In the genomic region with DNA sequence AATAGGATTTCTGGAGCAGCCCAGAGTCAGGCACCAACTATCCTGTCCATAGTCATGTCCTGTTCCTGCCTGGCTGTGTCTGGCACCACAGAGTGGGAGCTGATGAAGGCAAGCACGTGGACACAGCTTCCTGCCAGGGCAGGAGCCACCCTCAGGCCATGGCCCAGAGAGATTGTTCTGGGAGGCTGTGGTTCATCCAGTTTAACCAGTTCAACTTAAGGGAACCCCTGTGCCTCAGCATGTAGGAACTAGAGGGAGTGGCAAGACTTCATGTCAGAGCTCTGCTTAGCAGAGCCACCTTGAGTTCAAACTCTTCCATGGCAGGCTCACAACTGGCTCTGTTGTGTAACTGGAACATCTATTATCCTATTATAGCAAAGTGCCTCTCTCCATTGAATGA, we compare ENCODE assay signal across 11 cellular contexts.
A peak's percentile ranks its signal among the peaks of the same experiment; 100 is the strongest.
DNase-seq lines count a peak whose midpoint lies in the region; ATAC-seq and TF ChIP-seq lines count a peak whose summit lies in the region.
"Had no signal": no experiment of that assay in that cellular context is flagged by ENCODE, and none has a peak within 500 bp of the region (broad histone marks: within the 10 kb centered on the region; RNA-seq: fewer than 3 reads in every experiment).

No MANE protein-coding gene starts in this region.

- H3K27ac ChIP-seq in substantia nigra (ENCODE audit: low read depth, low read length, poor library complexity, severe bottlenecking), result peak overlapping the region; percentile 65
- H3K27ac ChIP-seq in CD4-positive, alpha-beta T cell (ENCODE audit: low read depth, low read length), result no peak overlapping the region
- H3K27ac ChIP-seq: 22Rv1 had no signal

- no peaks in the 10 kb centered on the region for H3K27me3 Mint-ChIP-seq in CD4-positive, alpha-beta T cell

- no peak overlapping the region for H3K4me3 Mint-ChIP-seq in CD4-positive, alpha-beta T cell
- H3K4me3 Mint-ChIP-seq: activated T-cell treated with anti-CD3 and anti-CD28 coated beads, Interleukin-2, amount 50 U/mL, for 4 hours had no signal

- POLR2A ChIA-PET in CD4-positive, alpha-beta T cell (lab: Charles Lee), result no interaction called here

- intact Hi-C loops in CD4-positive, alpha-beta T cell (cut with DNase I, micrococcal nuclease), result no loop called here

- ATAC-seq in omental fat pad (ENCODE audit: low FRiP score), result no peak
- ATAC-seq in CD4-positive, alpha-beta T cell (ENCODE audit: poor library complexity), result no peak

- H3K36me3 Mint-ChIP-seq in CD4-positive, alpha-beta T cell (ENCODE audit: low read depth), result no peaks in the 10 kb centered on the region

- no peaks in the 10 kb centered on the region for H3K4me1 Mint-ChIP-seq in CD4-positive, alpha-beta T cell (ENCODE audit: low read depth)

- DNase-seq in DMS 273 (lab: John Stamatoyannopoulos, UW; ENCODE audit: unreplicated experiment) (peak; percentile 14), DMS 273 treated with DMSO at 0.1 percent for 48 hours (lab: John Stamatoyannopoulos, UW) (no peak), anterior cingulate cortex (lab: John Stamatoyannopoulos, UW) (peak in 40 of 58 donors; percentile 9 to 83 (median 44)), iPS DF 4.7 (ENCODE audit: extremely low read depth, low spot score) (peak; percentile 64), substantia nigra (lab: John Stamatoyannopoulos, UW) (peak; percentile 12 to 86 (median 59)), NCI-H146 (lab: John Stamatoyannopoulos, UW) (no peak), omental fat pad (ENCODE audit: low spot score) (no peak)
- DNase-seq in CD4-positive, alpha-beta T cell, result no peak
- DNase-seq: activated T-cell treated with anti-CD3 and anti-CD28 coated beads, Interleukin-2, amount 50 U/mL, for 4 hours; stimulated activated CD4-positive, alpha-beta T cell treated with anti-CD3 and anti-CD28 coated beads, Interleukin-1b, Interleukin-23, amount 100 ng/mL, for 48 hours had no signal

- H3K27ac Mint-ChIP-seq in CD4-positive, alpha-beta T cell, result no peak overlapping the region

- H3K9me3 Mint-ChIP-seq in CD4-positive, alpha-beta T cell, result no peaks in the 10 kb centered on the region
- H3K9me3 Mint-ChIP-seq: activated T-cell treated with anti-CD3 and anti-CD28 coated beads, Interleukin-2, amount 50 U/mL, for 4 hours had no signal

- CTCF ChIA-PET in CD4-positive, alpha-beta T cell (lab: Charles Lee), result no interaction called here

- no peaks in the 10 kb centered on the region for H3K9me3 ChIP-seq in CD4-positive, alpha-beta T cell (ENCODE audit: control insufficient read depth, low read length)

- TF ChIP-seq CTCF in omental fat pad (IDR thresholded peaks at IDR 0.05), result no peak
- TF ChIP-seq CTCF in CD4-positive, alpha-beta T cell (IDR thresholded peaks at IDR 0.05), result no peak

- no peaks in the 10 kb centered on the region for H3K27me3 ChIP-seq in CD4-positive, alpha-beta T cell (ENCODE audit: control insufficient read depth, insufficient read depth, low read length)

Comparison
In these comparisons a context has a peak if more than half of its experiments do, and no peak if none do; other contexts are left out.
1. DNase-seq: peak in DMS 273 (single experiment), anterior cingulate cortex (40 of 58), iPS DF 4.7 (single experiment) and substantia nigra (49 of 49); none in DMS 273 treated with DMSO at 0.1 percent for 48 hours (single experiment), NCI-H146 (single experiment), omental fat pad (single experiment) and CD4-positive, alpha-beta T cell (0 of 10).